Comparison of ENCODE assay signal across 38 cellular contexts in the genomic region with DNA sequence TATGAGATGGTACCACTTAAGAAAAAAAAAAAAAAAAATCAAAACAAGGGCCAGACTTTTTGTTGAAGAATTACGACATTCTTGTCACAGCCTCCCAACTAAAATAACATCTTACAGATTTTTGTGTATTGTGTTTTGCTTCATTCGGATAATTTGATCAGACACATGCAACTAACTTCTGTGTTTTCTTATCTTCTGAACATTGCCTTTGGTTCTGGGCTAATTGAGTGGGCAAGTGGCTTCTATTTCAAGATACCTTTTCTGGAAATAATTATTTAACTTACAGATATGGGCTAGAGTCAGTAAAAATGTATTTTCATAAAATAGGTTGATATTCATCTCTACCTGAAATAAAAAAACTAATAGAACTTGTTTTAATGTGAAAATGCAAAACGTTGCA.
"Had no signal": no experiment of that assay in that cellular context is flagged by ENCODE, and none has a peak within 500 bp of the region (broad histone marks: within the 10 kb centered on the region; RNA-seq: fewer than 3 reads in every experiment).

No MANE protein-coding gene starts in this region.

- H3K9me3 Mint-ChIP-seq: activated naive CD4-positive, alpha-beta T cell treated with anti-CD3 and anti-CD28 coated beads for 36 hours; activated naive CD4-positive, alpha-beta T cell treated with anti-CD3 and anti-CD28 coated beads, Interleukin-2, amount 10 ng/mL, durations not matched to agents 7 days and 5 days; activated naive CD4-positive, alpha-beta T cell treated with anti-CD3 and anti-CD28 coated beads, Interleukin-2, amount 50 U/mL, for 24 hours; activated naive CD8-positive, alpha-beta T cell treated with anti-CD3 and anti-CD28 coated beads for 36 hours; activated naive CD8-positive, alpha-beta T cell treated with anti-CD3 and anti-CD28 coated beads, Interleukin-2, amount 10 ng/mL, durations not matched to agents 7 days and 5 days; activated naive CD8-positive, alpha-beta T cell treated with anti-CD3 and anti-CD28 coated beads, Interleukin-2, amount 50 U/mL, for 24 hours; activated T-cell treated with anti-CD3 and anti-CD28 coated beads, Interleukin-2, amount 50 U/mL, for 24 hours; activated T-cell treated with anti-CD3 and anti-CD28 coated beads, Interleukin-2, amount 50 U/mL, for 4 hours; activated T-helper 1 cell treated with anti-CD3 and anti-CD28 coated beads, Interleukin-12 subunit alpha, Interleukin-12 subunit beta, Interleukin-2, Interleukin-4 antibody, amounts not matched to agents 30 ng/mL and 10 ng/mL and 1 ng/mL, durations not matched to agents 14 hours and 24 hours and 36 hours; activated T-helper 17 cell treated with anti-CD3 and anti-CD28 coated beads, Interleukin-2, amount 50 U/mL, for 72 hours; activated T-helper 2 cell treated with anti-CD3 and anti-CD28 coated beads, Interferon-gamma antibody, Interleukin-2, Interleukin-4, amounts not matched to agents 10 μg/mL and 5 μg/mL and 100 μg/mL, durations not matched to agents 14 hours and 24 hours and 36 hours; central memory CD8-positive, alpha-beta T cell had no signal

- DNase-seq: activated effector memory CD4-positive, alpha-beta T cell treated with anti-CD3 and anti-CD28 coated beads, Interleukin-2, amount 50 U/mL, for 16 hours; activated effector memory CD4-positive, alpha-beta T cell treated with Interleukin-2 at 50 U/mL for 16 hours; activated gamma-delta T cell; activated gamma-delta T cell treated with Interleukin-2 at 50 U/mL for 16 hours; activated naive CD4-positive, alpha-beta T cell; activated naive CD4-positive, alpha-beta T cell treated with anti-CD3 and anti-CD28 coated beads for 36 hours; activated naive CD4-positive, alpha-beta T cell treated with anti-CD3 and anti-CD28 coated beads, Interleukin-2, amount 10 ng/mL, durations not matched to agents 7 days and 5 days; activated naive CD4-positive, alpha-beta T cell treated with anti-CD3 and anti-CD28 coated beads, Interleukin-2, amount 50 U/mL, for 16 hours; activated naive CD4-positive, alpha-beta T cell treated with Interleukin-2 at 50 U/mL for 16 hours; activated naive CD8-positive, alpha-beta T cell treated with anti-CD3 and anti-CD28 coated beads for 36 hours; activated naive CD8-positive, alpha-beta T cell treated with anti-CD3 and anti-CD28 coated beads, Interleukin-2, amount 10 ng/mL, durations not matched to agents 7 days and 5 days; activated naive CD8-positive, alpha-beta T cell treated with anti-CD3 and anti-CD28 coated beads, Interleukin-2, amount 50 U/mL, for 24 hours; activated T-cell treated with anti-CD3 and anti-CD28 coated beads, Interleukin-2, amount 50 U/mL, for 1 hour; activated T-cell treated with anti-CD3 and anti-CD28 coated beads, Interleukin-2, amount 50 U/mL, for 24 hours; activated T-cell treated with anti-CD3 and anti-CD28 coated beads, Interleukin-2, amount 50 U/mL, for 4 hours; activated T-cell treated with anti-CD3 and anti-CD28 coated beads, Interleukin-2, amount 50 U/mL, for 48 hours; activated T-cell treated with anti-CD3 and anti-CD28 coated beads, Interleukin-2, amount 50 U/mL, for 72 hours; adrenal gland; amniotic stem cell; amygdala; anterior cingulate cortex; aorta; body of pancreas; brain microvascular endothelial cell; caudate nucleus; central memory CD4-positive, alpha-beta T cell; cerebellar nuclear complex had no signal

- H3K4me3 Mint-ChIP-seq: activated naive CD4-positive, alpha-beta T cell treated with anti-CD3 and anti-CD28 coated beads for 36 hours; activated naive CD4-positive, alpha-beta T cell treated with anti-CD3 and anti-CD28 coated beads, Interleukin-2, amount 10 ng/mL, durations not matched to agents 7 days and 5 days; activated naive CD4-positive, alpha-beta T cell treated with anti-CD3 and anti-CD28 coated beads, Interleukin-2, amount 50 U/mL, for 24 hours; activated naive CD8-positive, alpha-beta T cell; activated naive CD8-positive, alpha-beta T cell treated with anti-CD3 and anti-CD28 coated beads for 36 hours; activated naive CD8-positive, alpha-beta T cell treated with anti-CD3 and anti-CD28 coated beads, Interleukin-2, amount 10 ng/mL, durations not matched to agents 7 days and 5 days; activated naive CD8-positive, alpha-beta T cell treated with anti-CD3 and anti-CD28 coated beads, Interleukin-2, amount 50 U/mL, for 24 hours; activated T-cell treated with anti-CD3 and anti-CD28 coated beads, Interleukin-2, amount 50 U/mL, for 24 hours; activated T-cell treated with anti-CD3 and anti-CD28 coated beads, Interleukin-2, amount 50 U/mL, for 4 hours; activated T-cell treated with anti-CD3 and anti-CD28 coated beads, Interleukin-2, amount 50 U/mL, for 72 hours; activated T-helper 1 cell treated with anti-CD3 and anti-CD28 coated beads, Interleukin-12 subunit alpha, Interleukin-12 subunit beta, Interleukin-2, Interleukin-4 antibody, amounts not matched to agents 30 ng/mL and 10 ng/mL and 1 ng/mL, durations not matched to agents 14 hours and 24 hours and 36 hours; activated T-helper 17 cell treated with anti-CD3 and anti-CD28 coated beads, Interleukin-2, amount 50 U/mL, for 72 hours; brain; central memory CD8-positive, alpha-beta T cell had no signal

- H3K4me1 ChIP-seq: adrenal gland, ascending aorta, body of pancreas, breast epithelium had no signal

- H3K4me1 Mint-ChIP-seq: activated naive CD4-positive, alpha-beta T cell treated with anti-CD3 and anti-CD28 coated beads, Interleukin-2, amount 10 ng/mL, durations not matched to agents 7 days and 5 days; activated naive CD4-positive, alpha-beta T cell treated with anti-CD3 and anti-CD28 coated beads, Interleukin-2, amount 50 U/mL, for 24 hours; activated naive CD8-positive, alpha-beta T cell treated with anti-CD3 and anti-CD28 coated beads for 36 hours; activated naive CD8-positive, alpha-beta T cell treated with anti-CD3 and anti-CD28 coated beads, Interleukin-2, amount 10 ng/mL, durations not matched to agents 7 days and 5 days; activated naive CD8-positive, alpha-beta T cell treated with anti-CD3 and anti-CD28 coated beads, Interleukin-2, amount 50 U/mL, for 24 hours; activated T-helper 17 cell treated with anti-CD3 and anti-CD28 coated beads, Interleukin-2, amount 50 U/mL, for 72 hours; brain; central memory CD8-positive, alpha-beta T cell had no signal

- H3K36me3 ChIP-seq: adrenal gland, ascending aorta, brain microvascular endothelial cell, breast epithelium, cardiac muscle cell had no signal

- H3K27me3 ChIP-seq: adrenal gland, ascending aorta, body of pancreas, brain microvascular endothelial cell, breast epithelium, cardiac muscle cell had no signal

- H3K4me3 ChIP-seq: adrenal gland, ascending aorta, body of pancreas, breast epithelium, cardiac muscle cell had no signal

- H3K9me3 ChIP-seq: adrenal gland, ascending aorta, body of pancreas, breast epithelium had no signal

- ATAC-seq: activated naive CD4-positive, alpha-beta T cell treated with anti-CD3 and anti-CD28 coated beads, Interleukin-2, amount 50 U/mL, for 72 hours; activated naive CD8-positive, alpha-beta T cell treated with anti-CD3 and anti-CD28 coated beads, Interleukin-2, amount 50 U/mL, for 24 hours; activated T-cell treated with anti-CD3 and anti-CD28 coated beads, Interleukin-2, amount 50 U/mL, for 4 hours; activated T-cell treated with anti-CD3 and anti-CD28 coated beads, Interleukin-2, amount 50 U/mL, for 72 hours; activated T-helper 17 cell treated with anti-CD3 and anti-CD28 coated beads, Interleukin-2, amount 50 U/mL, for 72 hours; body of pancreas had no signal

- H3K27me3 Mint-ChIP-seq: activated naive CD4-positive, alpha-beta T cell treated with anti-CD3 and anti-CD28 coated beads, Interleukin-2, amount 10 ng/mL, durations not matched to agents 7 days and 5 days; activated naive CD4-positive, alpha-beta T cell treated with anti-CD3 and anti-CD28 coated beads, Interleukin-2, amount 50 U/mL, for 24 hours; activated naive CD8-positive, alpha-beta T cell; activated naive CD8-positive, alpha-beta T cell treated with anti-CD3 and anti-CD28 coated beads for 36 hours; activated naive CD8-positive, alpha-beta T cell treated with anti-CD3 and anti-CD28 coated beads, Interleukin-2, amount 10 ng/mL, durations not matched to agents 7 days and 5 days; activated naive CD8-positive, alpha-beta T cell treated with anti-CD3 and anti-CD28 coated beads, Interleukin-2, amount 50 U/mL, for 24 hours; activated T-cell treated with anti-CD3 and anti-CD28 coated beads, Interleukin-2, amount 50 U/mL, for 24 hours; activated T-helper 17 cell treated with anti-CD3 and anti-CD28 coated beads, Interleukin-2, amount 50 U/mL, for 72 hours; brain; central memory CD8-positive, alpha-beta T cell had no signal

- H3K36me3 Mint-ChIP-seq: activated naive CD4-positive, alpha-beta T cell treated with anti-CD3 and anti-CD28 coated beads, Interleukin-2, amount 10 ng/mL, durations not matched to agents 7 days and 5 days; activated naive CD4-positive, alpha-beta T cell treated with anti-CD3 and anti-CD28 coated beads, Interleukin-2, amount 50 U/mL, for 24 hours; activated naive CD4-positive, alpha-beta T cell treated with anti-CD3 and anti-CD28 coated beads, Interleukin-2, amount 50 U/mL, for 72 hours; activated naive CD8-positive, alpha-beta T cell; activated naive CD8-positive, alpha-beta T cell treated with anti-CD3 and anti-CD28 coated beads for 36 hours; activated naive CD8-positive, alpha-beta T cell treated with anti-CD3 and anti-CD28 coated beads, Interleukin-2, amount 10 ng/mL, durations not matched to agents 7 days and 5 days; brain had no signal

- H3K27ac Mint-ChIP-seq: activated naive CD4-positive, alpha-beta T cell treated with anti-CD3 and anti-CD28 coated beads for 36 hours; activated naive CD4-positive, alpha-beta T cell treated with anti-CD3 and anti-CD28 coated beads, Interleukin-2, amount 10 ng/mL, durations not matched to agents 7 days and 5 days; activated naive CD4-positive, alpha-beta T cell treated with anti-CD3 and anti-CD28 coated beads, Interleukin-2, amount 50 U/mL, for 24 hours; activated naive CD4-positive, alpha-beta T cell treated with anti-CD3 and anti-CD28 coated beads, Interleukin-2, amount 50 U/mL, for 72 hours; activated naive CD8-positive, alpha-beta T cell; activated naive CD8-positive, alpha-beta T cell treated with anti-CD3 and anti-CD28 coated beads for 36 hours; activated naive CD8-positive, alpha-beta T cell treated with anti-CD3 and anti-CD28 coated beads, Interleukin-2, amount 10 ng/mL, durations not matched to agents 7 days and 5 days; activated naive CD8-positive, alpha-beta T cell treated with anti-CD3 and anti-CD28 coated beads, Interleukin-2, amount 50 U/mL, for 24 hours; activated T-cell treated with anti-CD3 and anti-CD28 coated beads, Interleukin-2, amount 50 U/mL, for 24 hours; activated T-cell treated with anti-CD3 and anti-CD28 coated beads, Interleukin-2, amount 50 U/mL, for 72 hours; activated T-helper 1 cell treated with anti-CD3 and anti-CD28 coated beads, Interleukin-12 subunit alpha, Interleukin-12 subunit beta, Interleukin-2, Interleukin-4 antibody, amounts not matched to agents 30 ng/mL and 10 ng/mL and 1 ng/mL, durations not matched to agents 14 hours and 24 hours and 36 hours; activated T-helper 17 cell treated with anti-CD3 and anti-CD28 coated beads, Interleukin-2, amount 50 U/mL, for 72 hours; activated T-helper 2 cell treated with anti-CD3 and anti-CD28 coated beads, Interferon-gamma antibody, Interleukin-2, Interleukin-4, amounts not matched to agents 10 μg/mL and 5 μg/mL and 100 μg/mL, durations not matched to agents 14 hours and 24 hours and 36 hours; brain had no signal

- H3K27ac ChIP-seq: adrenal gland, ascending aorta, body of pancreas, brain microvascular endothelial cell, breast epithelium, cardiac muscle cell had no signal
